29 cellular contexts compared by ENCODE assay signal in genomic region chr7:20556091-20556490, GRCh38. TPM values are rescaled to one million over a fixed set of nuclear protein-coding genes. Genes with fewer than 3 reads are reported as not detected.
"Had no signal": no experiment of that assay in that cellular context is flagged by ENCODE, and none has a peak within 500 bp of the region (broad histone marks: within the 10 kb centered on the region; RNA-seq: fewer than 3 reads in every experiment).

No MANE protein-coding gene starts in this region.

- H3K9me3 ChIP-seq: ascending aorta had no signal

- DNase-seq: activated B cell treated with CpG ODN at 0.5 μM for 24 hours; activated CD4-positive, alpha-beta memory T cell treated with anti-CD3 and anti-CD28 coated beads for 36 hours; activated CD4-positive, alpha-beta T cell treated with anti-CD3 and anti-CD28 coated beads for 4 hours; activated CD4-positive, alpha-beta T cell treated with anti-CD3 and anti-CD28 coated beads, Interleukin-2, amount 10 ng/mL, durations not matched to agents 24 days and 14 days; activated CD4-positive, alpha-beta T cell treated with anti-CD3 and anti-CD28 coated beads, Interleukin-2, amount 50 U/mL, for 1 hour; activated CD4-positive, alpha-beta T cell treated with anti-CD3 and anti-CD28 coated beads, Interleukin-2, amount 50 U/mL, for 4 hours; activated CD4-positive, CD25-positive, alpha-beta regulatory T cell treated with anti-CD3 and anti-CD28 coated beads, Interleukin-2, amount 50 U/mL, for 72 hours; activated CD8-positive, alpha-beta memory T cell treated with anti-CD3 and anti-CD28 coated beads, Interleukin-2, amount 50 U/mL, for 48 hours; activated CD8-positive, alpha-beta T cell treated with anti-CD3 and anti-CD28 coated beads for 36 hours; activated effector memory CD4-positive, alpha-beta T cell treated with Interleukin-2 at 50 U/mL for 16 hours; activated gamma-delta T cell; activated naive CD4-positive, alpha-beta T cell treated with anti-CD3 and anti-CD28 coated beads, Interleukin-2, amount 10 ng/mL, durations not matched to agents 7 days and 5 days; activated naive CD4-positive, alpha-beta T cell treated with Interleukin-2 at 50 U/mL for 16 hours; activated naive CD8-positive, alpha-beta T cell treated with anti-CD3 and anti-CD28 coated beads, Interleukin-2, amount 10 ng/mL, durations not matched to agents 7 days and 5 days; activated naive CD8-positive, alpha-beta T cell treated with anti-CD3 and anti-CD28 coated beads, Interleukin-2, amount 50 U/mL, for 24 hours; activated T-cell treated with anti-CD3 and anti-CD28 coated beads, Interleukin-2, amount 50 U/mL, for 24 hours; activated T-cell treated with anti-CD3 and anti-CD28 coated beads, Interleukin-2, amount 50 U/mL, for 48 hours; amygdala; anterior cingulate cortex; central memory CD4-positive, alpha-beta T cell; T-helper 17 cell; T1000 had no signal

- H3K4me1 ChIP-seq: ascending aorta had no signal

- ATAC-seq: activated CD8-positive, alpha-beta T cell treated with anti-CD3 and anti-CD28 coated beads for 36 hours; activated naive CD8-positive, alpha-beta T cell treated with anti-CD3 and anti-CD28 coated beads, Interleukin-2, amount 50 U/mL, for 24 hours; T-helper 17 cell had no signal

- H3K27ac ChIP-seq: ascending aorta, VCaP had no signal

- H3K36me3 ChIP-seq: ascending aorta had no signal

- H3K27me3 ChIP-seq: ascending aorta had no signal

- H3K4me3 ChIP-seq: ascending aorta had no signal

RNA-seq across cellular contexts. Expression of gene ABCB5, which starts 59.4 kb away (rescaled TPM):
- total RNA-seq: activated B cell treated with CpG ODN at 0.5 μM for 24 hours; activated CD4-positive, alpha-beta memory T cell treated with anti-CD3 and anti-CD28 coated beads for 36 hours; activated CD4-positive, alpha-beta T cell treated with anti-CD3 and anti-CD28 coated beads, Interleukin-2, amount 10 ng/mL, durations not matched to agents 24 days and 14 days; activated CD8-positive, alpha-beta memory T cell treated with anti-CD3 and anti-CD28 coated beads for 36 hours; activated CD8-positive, alpha-beta T cell treated with anti-CD3 and anti-CD28 coated beads for 36 hours; activated naive CD8-positive, alpha-beta T cell treated with anti-CD3 and anti-CD28 coated beads, Interleukin-2, amount 10 ng/mL, durations not matched to agents 7 days and 5 days; activated T-helper 2 cell treated with anti-CD3 and anti-CD28 coated beads, Interferon-gamma antibody, Interleukin-2, Interleukin-4, amounts not matched to agents 10 μg/mL and 5 μg/mL and 100 μg/mL, durations not matched to agents 14 hours and 24 hours and 36 hours; ascending aorta; cardiac septum; cerebellum; T-helper 17 cell; T-helper 2 cell treated with Interferon-gamma antibody and Interleukin-4, amounts not matched to agents 100 ng/mL and 5 ng/mL, for 36 hours had no signal
